1 cellular context compared by ENCODE assay signal in genomic region chr17:956905-957304, GRCh38.
TF ChIP-seq lines count a peak whose summit lies in the region.

No MANE protein-coding gene starts in this region.

TF ChIP-seq in SK-N-SH treated with all-trans-retinoic acid at 6 μM for 48 hours, 23 proteins besides CTCF, POLR2A, EP300 and RAD21 (continued from another document):
- TF ChIP-seq TSHZ2 (CRISPR knock-in tag; IDR thresholded peaks at IDR 0.05) (no peak), ARNTL (CRISPR knock-in tag; IDR thresholded peaks at IDR 0.05; ENCODE audit: borderline replicate concordance, low read depth) (no peak), OSR1 (CRISPR knock-in tag; IDR thresholded peaks at IDR 0.05) (no peak)
- TF ChIP-seq, protein P1, sequence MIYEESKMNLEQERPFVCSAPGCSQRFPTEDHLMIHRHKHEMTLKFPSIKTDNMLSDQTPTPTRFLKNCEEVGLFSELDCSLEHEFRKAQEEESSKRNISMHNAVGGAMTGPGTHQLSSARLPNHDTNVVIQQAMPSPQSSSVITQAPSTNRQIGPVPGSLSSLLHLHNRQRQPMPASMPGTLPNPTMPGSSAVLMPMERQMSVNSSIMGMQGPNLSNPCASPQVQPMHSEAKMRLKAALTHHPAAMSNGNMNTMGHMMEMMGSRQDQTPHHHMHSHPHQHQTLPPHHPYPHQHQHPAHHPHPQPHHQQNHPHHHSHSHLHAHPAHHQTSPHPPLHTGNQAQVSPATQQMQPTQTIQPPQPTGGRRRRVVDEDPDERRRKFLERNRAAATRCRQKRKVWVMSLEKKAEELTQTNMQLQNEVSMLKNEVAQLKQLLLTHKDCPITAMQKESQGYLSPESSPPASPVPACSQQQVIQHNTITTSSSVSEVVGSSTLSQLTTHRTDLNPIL (CRISPR knock-in tag; IDR thresholded peaks at IDR 0.05; ENCODE audit: low read depth) = no peak
